9 cellular contexts compared by ENCODE assay signal in genomic region chr7:130998993-130999602, GRCh38.
DNase-seq lines count a peak whose midpoint lies in the region; ATAC-seq and TF ChIP-seq lines count a peak whose summit lies in the region.
"Had no signal": no experiment of that assay in that cellular context is flagged by ENCODE, and none has a peak within 500 bp of the region (broad histone marks: within the 10 kb centered on the region; RNA-seq: fewer than 3 reads in every experiment).

No MANE protein-coding gene starts in this region.

- H3K36me3 Mint-ChIP-seq in CD4-positive, alpha-beta memory T cell: peaks cover 17 to 48% of the 10 kb centered on the region in 2 donors
- H3K36me3 Mint-ChIP-seq in naive thymus-derived CD4-positive, alpha-beta T cell: peaks cover 0 to 27% (median 11%) of the 10 kb centered on the region in 5 donors
- H3K36me3 Mint-ChIP-seq in progenitor cell of endocrine pancreas (ENCODE audit: insufficient read depth): no peaks in the 10 kb centered on the region

- DNase-seq in CD4-positive, alpha-beta memory T cell: no peak
- DNase-seq in brain microvascular endothelial cell (no peak), progenitor cell of endocrine pancreas (ENCODE audit: low spot score, unreplicated experiment) (no peak), GM19240 (ENCODE audit: insufficient read length, low spot score) (no peak), NCI-H748 treated with DMSO at 0.1 percent for 48 hours (lab: John Stamatoyannopoulos, UW) (no peak)
- DNase-seq in naive thymus-derived CD4-positive, alpha-beta T cell: no peak
- DNase-seq: stimulated activated naive CD4-positive, alpha-beta T cell had no signal

- no peaks in the 10 kb centered on the region for H3K27me3 ChIP-seq in CD4-positive, alpha-beta memory T cell (ENCODE audit: insufficient read depth, low read length)
- no peaks in the 10 kb centered on the region for H3K27me3 ChIP-seq in brain microvascular endothelial cell (replicated peaks)
- H3K27me3 ChIP-seq in naive thymus-derived CD4-positive, alpha-beta T cell (ENCODE audit: control insufficient read depth in 2 of 2, insufficient read depth in 2 of 2, low read length in 2 of 2): no peaks in the 10 kb centered on the region

- H3K4me3 Mint-ChIP-seq in CD4-positive, alpha-beta memory T cell: peak overlapping the region in 7 of 8 donors; percentile 19 to 83 (median 48)
- peak overlapping the region in 9 of 10 donors; percentile 5 to 77 (median 65) for H3K4me3 Mint-ChIP-seq in naive thymus-derived CD4-positive, alpha-beta T cell
- H3K4me3 Mint-ChIP-seq in progenitor cell of endocrine pancreas (ENCODE audit: low read depth): no peak overlapping the region

- CTCF ChIA-PET in CD4-positive, alpha-beta memory T cell (lab: Charles Lee; ENCODE audit: partially characterized antibody): interaction anchor here (1.0 to 2.8 kb wide), 3 partner anchors 9 to 19 kb away, joined by 3 to 9 read pairs (median 3); no protein-coding TSS in a partner anchor
- CTCF ChIA-PET in naive thymus-derived CD4-positive, alpha-beta T cell (lab: Charles Lee): interaction anchor here (1.3 to 1.7 kb wide), 2 partner anchors 17 to 102 kb away, joined by 3 to 7 read pairs; no protein-coding TSS in a partner anchor

- no peaks in the 10 kb centered on the region for H3K9me3 ChIP-seq in CD4-positive, alpha-beta memory T cell (ENCODE audit: control insufficient read depth in 1 of 2, low read length in 2 of 2)
- peaks cover 7% of the 10 kb centered on the region for H3K9me3 ChIP-seq in KOPT-K1 (ENCODE audit: insufficient read depth, low read length, poor library complexity, severe bottlenecking)
- H3K9me3 ChIP-seq in naive thymus-derived CD4-positive, alpha-beta T cell (ENCODE audit: control insufficient read depth in 2 of 3, low read length in 3 of 3): no peaks in the 10 kb centered on the region

- POLR2A ChIA-PET in CD4-positive, alpha-beta memory T cell (lab: Charles Lee; ENCODE audit: partially characterized antibody): interaction anchor here (1.0 to 1.6 kb wide), 5 partner anchors 11 to 103 kb away, joined by 3 to 4 read pairs (median 3); no protein-coding TSS in a partner anchor
- POLR2A ChIA-PET in naive thymus-derived CD4-positive, alpha-beta T cell (lab: Charles Lee): no interaction called here

- peak overlapping the region; percentile 26 for H3K27ac ChIP-seq in CD4-positive, alpha-beta memory T cell (ENCODE audit: low read depth, low read length)
- peak overlapping the region; percentile 23 for H3K27ac ChIP-seq in KOPT-K1 (ENCODE audit: low read depth, low read length, poor library complexity, severe bottlenecking)
- H3K27ac ChIP-seq in brain microvascular endothelial cell: no peak overlapping the region
- H3K27ac ChIP-seq in naive thymus-derived CD4-positive, alpha-beta T cell (ENCODE audit: low read depth, low read length): peak overlapping the region; percentile 7

- H3K4me1 Mint-ChIP-seq in CD4-positive, alpha-beta memory T cell: peaks cover 65 to 91% (median 79%) of the 10 kb centered on the region in 4 donors
- H3K4me1 Mint-ChIP-seq in naive thymus-derived CD4-positive, alpha-beta T cell: peaks cover 52 to 91% (median 84%) of the 10 kb centered on the region in 7 donors
- peaks cover 30% of the 10 kb centered on the region for H3K4me1 Mint-ChIP-seq in progenitor cell of endocrine pancreas (ENCODE audit: low read depth)

- H3K4me3 ChIP-seq in CD4-positive, alpha-beta memory T cell (ENCODE audit: low read length in 2 of 2): no peak overlapping the region
- no peak overlapping the region for H3K4me3 ChIP-seq in brain microvascular endothelial cell (ENCODE audit: low read depth, low read length)
- no peak overlapping the region for H3K4me3 ChIP-seq in naive thymus-derived CD4-positive, alpha-beta T cell (ENCODE audit: low read length)

- ATAC-seq in naive thymus-derived CD4-positive, alpha-beta T cell: peak; percentile 28
- ATAC-seq in HG03442 (IDR thresholded peaks at IDR 0.05; ENCODE audit: unreplicated experiment): no peak

- no peaks in the 10 kb centered on the region for H3K27me3 Mint-ChIP-seq in CD4-positive, alpha-beta memory T cell
- no peaks in the 10 kb centered on the region for H3K27me3 Mint-ChIP-seq in naive thymus-derived CD4-positive, alpha-beta T cell
- H3K27me3 Mint-ChIP-seq in progenitor cell of endocrine pancreas: peaks cover 9% of the 10 kb centered on the region

- peak overlapping the region in 6 of 7 donors; percentile 84 to 97 (median 90) for H3K27ac Mint-ChIP-seq in CD4-positive, alpha-beta memory T cell
- peak overlapping the region; percentile 26 to 92 (median 76) for H3K27ac Mint-ChIP-seq in naive thymus-derived CD4-positive, alpha-beta T cell
- H3K27ac Mint-ChIP-seq in progenitor cell of endocrine pancreas: no peak overlapping the region

- peaks cover 0 to 4% (median 0%) of the 10 kb centered on the region in 8 donors for H3K9me3 Mint-ChIP-seq in CD4-positive, alpha-beta memory T cell
- H3K9me3 Mint-ChIP-seq in naive thymus-derived CD4-positive, alpha-beta T cell: peaks cover 0 to 7% (median 0%) of the 10 kb centered on the region in 11 donors
- H3K9me3 Mint-ChIP-seq in progenitor cell of endocrine pancreas (ENCODE audit: low read depth): peaks cover 3% of the 10 kb centered on the region

- no peaks in the 10 kb centered on the region for H3K36me3 ChIP-seq in CD4-positive, alpha-beta memory T cell (ENCODE audit: insufficient read depth, low read length)
- H3K36me3 ChIP-seq in KOPT-K1 (ENCODE audit: insufficient read depth, low read length): no peaks in the 10 kb centered on the region
- no peaks in the 10 kb centered on the region for H3K36me3 ChIP-seq in brain microvascular endothelial cell (replicated peaks)
- no peaks in the 10 kb centered on the region for H3K36me3 ChIP-seq in naive thymus-derived CD4-positive, alpha-beta T cell (ENCODE audit: control insufficient read depth in 2 of 3, insufficient read depth in 3 of 3, low read length in 3 of 3)

- peak; percentile 6 for TF ChIP-seq CTCF in brain microvascular endothelial cell (IDR thresholded peaks at IDR 0.05; ENCODE audit: low read depth, low read length, missing control alignments)
- no peak for TF ChIP-seq CTCF in progenitor cell of endocrine pancreas (IDR thresholded peaks at IDR 0.05; ENCODE audit: unreplicated experiment)

- intact Hi-C loops in CD4-positive, alpha-beta memory T cell (cut with micrococcal nuclease): no loop called here
- intact Hi-C loops in naive thymus-derived CD4-positive, alpha-beta T cell (cut with micrococcal nuclease): no loop called here

- H3K4me1 ChIP-seq in CD4-positive, alpha-beta memory T cell (ENCODE audit: insufficient read depth, low read length): peaks cover 82% of the 10 kb centered on the region
- H3K4me1 ChIP-seq in naive thymus-derived CD4-positive, alpha-beta T cell (ENCODE audit: control insufficient read depth in 2 of 2, insufficient read depth in 2 of 2, low read length in 2 of 2): peaks cover 43 to 49% of the 10 kb centered on the region in 2 donors

- in situ Hi-C loops in brain microvascular endothelial cell (cut with HindIII; ENCODE audit: low pct_ligation_motif_present, low sequenced_read_pairs): no loop called here
